16 cellular contexts compared by ENCODE assay signal in genomic region chr2:133821107-133821760, GRCh38.
A peak's percentile ranks its signal among the peaks of the same experiment; 100 is the strongest.
DNase-seq lines count a peak whose midpoint lies in the region; ATAC-seq and TF ChIP-seq lines count a peak whose summit lies in the region.
"Had no signal": no experiment of that assay in that cellular context is flagged by ENCODE, and none has a peak within 500 bp of the region (broad histone marks: within the 10 kb centered on the region; RNA-seq: fewer than 3 reads in every experiment).

No MANE protein-coding gene starts in this region.

- TF ChIP-seq CTCF in epithelial cell of proximal tubule (conservative IDR thresholded peaks at IDR 0.05; ENCODE audit: low read depth, low read length), result no peak
- TF ChIP-seq CTCF in lower lobe of right lung (IDR thresholded peaks at IDR 0.05), result no peak

- H3K4me1 ChIP-seq in lower lobe of right lung, result no peaks in the 10 kb centered on the region
- H3K4me1 ChIP-seq: colonic mucosa had no signal

- no peak overlapping the region for H3K4me3 ChIP-seq in MG63
- no peak overlapping the region for H3K4me3 ChIP-seq in epithelial cell of proximal tubule (ENCODE audit: low read depth, low read length)
- H3K4me3 ChIP-seq in lower lobe of right lung, result no peak overlapping the region
- H3K4me3 ChIP-seq: colonic mucosa had no signal

- H3K9me3 ChIP-seq in MG63, result no peaks in the 10 kb centered on the region
- no peaks in the 10 kb centered on the region for H3K9me3 ChIP-seq in lower lobe of right lung
- H3K9me3 ChIP-seq: colonic mucosa had no signal

- no peak overlapping the region for H3K27ac ChIP-seq in lower lobe of right lung
- H3K27ac ChIP-seq: colonic mucosa, HL-60, KMS-11 had no signal

- ATAC-seq in GM21528 (IDR thresholded peaks at IDR 0.05; ENCODE audit: low FRiP score, unreplicated experiment), result no peak
- no peak for ATAC-seq in GM21786 (IDR thresholded peaks at IDR 0.05; ENCODE audit: unreplicated experiment)
- ATAC-seq in lower lobe of right lung, result no peak
- ATAC-seq: activated naive CD8-positive, alpha-beta T cell treated with anti-CD3 and anti-CD28 coated beads, Interleukin-2, amount 50 U/mL, for 24 hours had no signal

- H3K27me3 ChIP-seq in MG63 (no peaks in the 10 kb centered on the region), lower lobe of right lung (ENCODE audit: low read depth) (no peaks in the 10 kb centered on the region)
- H3K27me3 ChIP-seq: colonic mucosa had no signal

- no peaks in the 10 kb centered on the region for H3K36me3 ChIP-seq in MG63
- H3K36me3 ChIP-seq in lower lobe of right lung, result no peaks in the 10 kb centered on the region
- H3K36me3 ChIP-seq: colonic mucosa had no signal

- DNase-seq in AG08396 (ENCODE audit: low spot score), result peak; percentile 39
- peak; percentile 20 for DNase-seq in MG63
- peak; percentile 59 for DNase-seq in epithelial cell of proximal tubule (ENCODE audit: low read depth)
- DNase-seq in myocyte (ENCODE audit: low read depth), result peak; percentile 16
- DNase-seq in lower lobe of right lung, result no peak
- no peak for DNase-seq in cerebellar cortex (ENCODE audit: low spot score)
- DNase-seq: activated CD4-positive, alpha-beta memory T cell treated with anti-CD3 and anti-CD28 coated beads, Interleukin-2, amount 10 ng/mL, durations not matched to agents 7 days and 5 days; activated naive CD8-positive, alpha-beta T cell treated with anti-CD3 and anti-CD28 coated beads, Interleukin-2, amount 50 U/mL, for 24 hours; colonic mucosa; hippocampal formation; NCI-H1436; posterior cingulate gyrus had no signal

- intact Hi-C loops in lower lobe of right lung (cut with DNase I), result no loop called here

Comparison
In these comparisons a context has a peak if more than half of its experiments do, and no peak if none do; other contexts are left out.
1. DNase-seq: peak in AG08396 (single experiment), MG63 (single experiment), epithelial cell of proximal tubule (single experiment) and myocyte (single experiment); none in lower lobe of right lung (single experiment) and cerebellar cortex (single experiment).